Comparison of ENCODE assay signal across 26 cellular contexts in genomic region chr4:122920473-122920872, GRCh38. TPM values are rescaled to one million over a fixed set of nuclear protein-coding genes. Genes with fewer than 3 reads are reported as not detected.
DNase-seq lines count a peak whose midpoint lies in the region; ATAC-seq, FAIRE-seq and TF ChIP-seq lines count a peak whose summit lies in the region.
"Had no signal": no experiment of that assay in that cellular context is flagged by ENCODE, and none has a peak within 500 bp of the region (broad histone marks: within the 10 kb centered on the region; RNA-seq: fewer than 3 reads in every experiment).

No MANE protein-coding gene starts in this region.

- H2AFZ ChIP-seq in HepG2 (ENCODE audit: low read length) (no peak overlapping the region), Karpas-422 (ENCODE audit: low read length) (no peak overlapping the region)

- TF ChIP-seq EP300 in HepG2 (IDR thresholded peaks at IDR 0.05; ENCODE audit: low read depth in 2 of 2, low read length in 2 of 2) (no peak), HepG2 (CRISPR knock-in tag; IDR thresholded peaks at IDR 0.05; ENCODE audit: borderline replicate concordance) (no peak)

- H3K9me3 ChIP-seq in HepG2 (ENCODE audit: low read length) (no peaks in the 10 kb centered on the region), right lobe of liver (no peaks in the 10 kb centered on the region), Karpas-422 (ENCODE audit: low read length) (no peaks in the 10 kb centered on the region)
- H3K9me3 ChIP-seq: BLaER1, Caco-2, transverse colon had no signal

- no peaks in the 10 kb centered on the region for H4K20me1 ChIP-seq in HepG2 (ENCODE audit: insufficient read depth, low read length)
- H4K20me1 ChIP-seq in Karpas-422 (ENCODE audit: insufficient read depth, low read depth, low read length) = no peaks in the 10 kb centered on the region

- no peak for TF ChIP-seq RAD21 in HepG2 (CRISPR knock-in tag; IDR thresholded peaks at IDR 0.05)

- ATAC-seq in HepG2 (no peak), right lobe of liver (no peak)
- ATAC-seq: activated naive CD8-positive, alpha-beta T cell treated with anti-CD3 and anti-CD28 coated beads, Interleukin-2, amount 50 U/mL, for 24 hours; esophagus mucosa; left ventricle myocardium superior; Right ventricle myocardium inferior; stimulated activated memory B cell treated with anti-CD40 and anti-IgM and Interleukin-4, amounts not matched to agents 10 μg/mL and 1 μg/mL and 100 μg/mL, for 72 hours had no signal

- H3K9ac ChIP-seq in HepG2 (ENCODE audit: insufficient read depth, low read depth, low read length) (no peak overlapping the region), Karpas-422 (ENCODE audit: low read length) (no peak overlapping the region)
- H3K9ac ChIP-seq: BLaER1 had no signal

- H3K36me3 Mint-ChIP-seq in brain (no peaks in the 10 kb centered on the region), progenitor cell of endocrine pancreas (ENCODE audit: insufficient read depth) (no peaks in the 10 kb centered on the region)

- TF ChIP-seq POLR2A in HepG2 (IDR thresholded peaks at IDR 0.05; ENCODE audit: insufficient read depth in 1 of 2, low read depth in 2 of 2, low read length in 2 of 2) = no peak
- no peak for TF ChIP-seq POLR2A in right lobe of liver (IDR thresholded peaks at IDR 0.05)

- H3K4me3 ChIP-seq in HepG2 (replicated peaks in 1 of 3; ENCODE audit: insufficient read depth in 1 of 3, low read depth in 2 of 3, low read length in 3 of 3) (no peak overlapping the region), right lobe of liver (peak overlapping the region in 1 of 3 donors; percentile 85), Karpas-422 (ENCODE audit: low read length) (no peak overlapping the region)
- H3K4me3 ChIP-seq: BLaER1, transverse colon had no signal

- H3K4me2 ChIP-seq in HepG2 (ENCODE audit: low read depth, low read length) (peak overlapping the region; percentile 78; the same call in 1 of the 2 replicates), Karpas-422 (ENCODE audit: low read depth, low read length, poor library complexity, severe bottlenecking) (peak overlapping the region; percentile 95)

- H3K27ac ChIP-seq in HepG2 (ENCODE audit: extremely low read length, insufficient read depth, low read length) (no peak overlapping the region), right lobe of liver (peak overlapping the region in 1 of 3 donors; percentile 70), Karpas-422 (ENCODE audit: low read length) (no peak overlapping the region), RWPE1 (no peak overlapping the region)
- H3K27ac ChIP-seq: BLaER1, transverse colon had no signal

- H3K27ac Mint-ChIP-seq in brain (peak overlapping the region in 2 of 5 experiments; percentile 52 to 55), progenitor cell of endocrine pancreas (no peak overlapping the region)
- H3K27ac Mint-ChIP-seq: activated naive CD8-positive, alpha-beta T cell treated with anti-CD3 and anti-CD28 coated beads, Interleukin-2, amount 50 U/mL, for 24 hours; stimulated activated memory B cell treated with anti-CD40 and anti-IgM and Interleukin-4, amounts not matched to agents 10 μg/mL and 1 μg/mL and 100 μg/mL, for 72 hours; T-helper 2 cell treated with Interferon-gamma antibody and Interleukin-4, amounts not matched to agents 5 μg/mL and 100 μg/mL, for 36 hours had no signal

- H3K4me1 ChIP-seq in HepG2 (ENCODE audit: insufficient read depth, low read length) (peaks cover 27% of the 10 kb centered on the region), right lobe of liver (peaks cover 0 to 21% (median 4%) of the 10 kb centered on the region in 4 donors), Karpas-422 (ENCODE audit: low read length) (peaks cover 25% of the 10 kb centered on the region)
- H3K4me1 ChIP-seq: Caco-2 had no signal

- POLR2A ChIA-PET in HepG2 (lab: Yijun Ruan, JAX) = no interaction called here
- POLR2A ChIA-PET in RWPE1 (lab: Yijun Ruan, JAX; ENCODE audit: low non-redundant PET) = no interaction called here

- H3K27me3 ChIP-seq in HepG2 (ENCODE audit: control insufficient read depth in 1 of 2, insufficient read depth in 2 of 2, low read length in 2 of 2) = no peaks in the 10 kb centered on the region; a peak in 1 of 5 replicates
- H3K27me3 ChIP-seq in right lobe of liver = no peaks in the 10 kb centered on the region
- no peaks in the 10 kb centered on the region for H3K27me3 ChIP-seq in Karpas-422 (ENCODE audit: low read length)
- H3K27me3 ChIP-seq: BLaER1, transverse colon had no signal

- no peak for FAIRE-seq in HepG2 (lab: Jason Lieb, UNC)
- FAIRE-seq: G401.6, keratinocyte had no signal

- H3K4me3 Mint-ChIP-seq in brain (peak overlapping the region in 4 of 5 experiments; percentile 68 to 83 (median 78)), progenitor cell of endocrine pancreas (ENCODE audit: low read depth) (peak overlapping the region; percentile 56)
- H3K4me3 Mint-ChIP-seq: stimulated activated memory B cell treated with anti-CD40 and anti-IgM and Interleukin-4, amounts not matched to agents 10 μg/mL and 1 μg/mL and 100 μg/mL, for 72 hours had no signal

- H3K9me2 ChIP-seq in Karpas-422 (replicated peaks; ENCODE audit: insufficient read depth, low read length) = no peaks in the 10 kb centered on the region

- H3K36me3 ChIP-seq in HepG2 (replicated peaks in 1 of 2; ENCODE audit: control insufficient read depth in 1 of 2, insufficient read depth in 2 of 2, low read length in 2 of 2) (no peaks in the 10 kb centered on the region), right lobe of liver (peaks cover 0 to 6% (median 0%) of the 10 kb centered on the region in 4 donors), Karpas-422 (ENCODE audit: insufficient read depth, low read length) (no peaks in the 10 kb centered on the region)
- H3K36me3 ChIP-seq: BLaER1, transverse colon had no signal

- no peak for DNase-seq in HepG2 (ENCODE audit: low spot score)
- DNase-seq in right lobe of liver = no peak
- DNase-seq in Karpas-422 = no peak
- no peak for DNase-seq in progenitor cell of endocrine pancreas (ENCODE audit: low spot score, unreplicated experiment)
- no peak for DNase-seq in stimulated activated CD4-positive, alpha-beta T cell treated with anti-CD3 and anti-CD28 coated beads, Interleukin-15, amount 100 ng/mL, for 24 hours
- no peak for DNase-seq in RWPE1 (ENCODE audit: low spot score)
- no peak for DNase-seq in NCI-H774 (lab: John Stamatoyannopoulos, UW)
- DNase-seq: activated gamma-delta T cell treated with Interleukin-2 at 50 U/mL for 16 hours; activated naive CD8-positive, alpha-beta T cell treated with anti-CD3 and anti-CD28 coated beads, Interleukin-2, amount 50 U/mL, for 24 hours; Caco-2; central memory CD4-positive, alpha-beta T cell; glutamatergic neuron; HCEC 1CT; left ventricle myocardium superior; NCI-H1092 treated with DMSO at 0.1 percent for 48 hours; NCI-H1694 treated with DMSO at 0.1 percent for 48 hours; NCI-H510A treated with DMSO at 0.1 percent for 48 hours; transverse colon had no signal

- no TSS peak for BruUV-seq in HepG2 (replicated peaks; lab: Mats Ljungman, UMichigan)

- CTCF ChIA-PET in HepG2 (lab: Yijun Ruan, JAX; ENCODE audit: low intra/inter-chr PET ratio, low total read pairs) (no interaction called here), RWPE1 (lab: Yijun Ruan, JAX) (interaction anchor here (2.6 kb wide), 1 partner anchor 162 kb away, joined by 11 read pairs; no protein-coding TSS in a partner anchor)

- 82% methylated on average over 5 of the region's 5 CpGs for WGBS in HepG2 (ENCODE audit: low lambda C conversion rate)
- 36% methylated on average over 5 of the region's 5 CpGs for WGBS in right lobe of liver (ENCODE audit: insufficient coverage, low coverage, low lambda C conversion rate, missing lambda C conversion rate)

- no peaks in the 10 kb centered on the region for H3K9me3 Mint-ChIP-seq in brain
- H3K9me3 Mint-ChIP-seq in progenitor cell of endocrine pancreas (ENCODE audit: low read depth) = no peaks in the 10 kb centered on the region
- H3K9me3 Mint-ChIP-seq: activated naive CD8-positive, alpha-beta T cell treated with anti-CD3 and anti-CD28 coated beads, Interleukin-2, amount 50 U/mL, for 24 hours; stimulated activated memory B cell treated with anti-CD40 and anti-IgM and Interleukin-4, amounts not matched to agents 10 μg/mL and 1 μg/mL and 100 μg/mL, for 72 hours; T-helper 2 cell treated with Interferon-gamma antibody and Interleukin-4, amounts not matched to agents 5 μg/mL and 100 μg/mL, for 36 hours had no signal

- H3K27me3 Mint-ChIP-seq in brain = peaks cover 4% of the 10 kb centered on the region
- no peaks in the 10 kb centered on the region for H3K27me3 Mint-ChIP-seq in progenitor cell of endocrine pancreas
- H3K27me3 Mint-ChIP-seq: activated naive CD8-positive, alpha-beta T cell treated with anti-CD3 and anti-CD28 coated beads, Interleukin-2, amount 50 U/mL, for 24 hours; stimulated activated memory B cell treated with anti-CD40 and anti-IgM and Interleukin-4, amounts not matched to agents 10 μg/mL and 1 μg/mL and 100 μg/mL, for 72 hours had no signal

- H3K79me2 ChIP-seq in HepG2 (ENCODE audit: insufficient read depth, low read length) (peaks cover 24% of the 10 kb centered on the region), Karpas-422 (ENCODE audit: low read length) (peaks cover 42% of the 10 kb centered on the region)

- in situ Hi-C loops in HepG2 (cut with HindIII; ENCODE audit: extremely low pct_ligation_motif_present, low pct_unique_long_range_greater_than_20kb) = loop anchor here (5.0 kb wide), 1 partner anchor 163 kb away; no protein-coding TSS in a partner anchor

- H3K4me1 Mint-ChIP-seq in brain (peaks cover 10% of the 10 kb centered on the region), progenitor cell of endocrine pancreas (ENCODE audit: low read depth) (peaks cover 10% of the 10 kb centered on the region)
- H3K4me1 Mint-ChIP-seq: stimulated activated memory B cell treated with anti-CD40 and anti-IgM and Interleukin-4, amounts not matched to agents 10 μg/mL and 1 μg/mL and 100 μg/mL, for 72 hours had no signal

- intact Hi-C loops in HepG2 (cut with micrococcal nuclease; ENCODE audit: unreplicated experiment) = loop anchor here (5.0 to 10.0 kb wide), 4 partner anchors 177 to 1344 kb away; partner anchors contain the start of gene CCNA2
- intact Hi-C loops in right lobe of liver (cut with DNase I) = loop anchor here in 1 of 2 donors (10.0 kb wide), 1 partner anchor 166 kb away; no protein-coding TSS in a partner anchor

- TF ChIP-seq CTCF in HepG2 (CRISPR knock-in tag; IDR thresholded peaks at IDR 0.05) (no peak), right lobe of liver (IDR thresholded peaks at IDR 0.05) (no peak), brain (conservative IDR thresholded peaks at IDR 0.05) (no peak), progenitor cell of endocrine pancreas (IDR thresholded peaks at IDR 0.05; ENCODE audit: unreplicated experiment) (no peak), RWPE1 (conservative IDR thresholded peaks at IDR 0.05; ENCODE audit: low read depth) (no peak)

RNA-seq across cellular contexts. Expression of gene NUDT6, which starts 1.9 kb away (rescaled TPM):
- total RNA-seq in HepG2 (2016; rRNA removed; fragmentation: Illumina TruSeq; extraction: Trizol) (8.3 and 10.6 TPM in 2 replicates), right lobe of liver (10 to 100 TPM in 5 of 6 experiments, 1 to 10 TPM in 1; 8.0 to 20.5 (median 17.1) TPM), progenitor cell of endocrine pancreas (6.3 and 8.6 TPM in 2 replicates)
- total RNA-seq in HepG2 (2016; cell fraction: cytosol; rRNA removed; fragmentation: Illumina TruSeq; extraction: Trizol; ENCODE audit: low read depth) = 2.7 and 3.7 TPM in 2 replicates
- total RNA-seq in HepG2 (2016; cell fraction: insoluble cytoplasmic fraction; rRNA removed; fragmentation: Illumina TruSeq; extraction: Trizol) = 9.4 and 10.9 TPM in 2 replicates
- total RNA-seq in HepG2 (2016; cell fraction: membrane; rRNA removed; fragmentation: Illumina TruSeq; extraction: Trizol) = 3.9 and 5.7 TPM in 2 replicates
- 6.4 and 8.3 TPM in 2 replicates for total RNA-seq in HepG2 (2016; cell fraction: nucleus; rRNA removed; fragmentation: Illumina TruSeq; extraction: Trizol)
- polyA plus RNA-seq in HepG2 (2011; rRNA removed) (4.5 and 4.8 TPM in 2 replicates), brain (ENCODE audit: insufficient read depth, low read depth, low replicate concordance) (2.8 TPM)
- 3.8 and 3.9 TPM in 2 replicates for polyA plus RNA-seq in HepG2 (2011; cell fraction: cytosol; rRNA removed)
- 2.5 and 3.9 TPM in 2 replicates for polyA plus RNA-seq in HepG2 (2011; cell fraction: nucleus; rRNA removed)
- polyA plus RNA-seq in HepG2 (2012) = 4.0 and 5.9 TPM in 2 replicates
- 1.6 and 2.1 TPM in 2 replicates for polyA plus RNA-seq in HepG2 (2016; cell fraction: cytosol; fragmentation: Illumina TruSeq; extraction: Trizol; ENCODE audit: low read depth)
- 13.8 and 15.6 TPM in 2 replicates for polyA plus RNA-seq in HepG2 (2016; cell fraction: insoluble cytoplasmic fraction; fragmentation: Illumina TruSeq; extraction: Trizol; ENCODE audit: low read depth)
- 2.3 and 3.2 TPM in 2 replicates for polyA plus RNA-seq in HepG2 (2016; cell fraction: membrane; fragmentation: Illumina TruSeq; extraction: Trizol; ENCODE audit: low read depth)
- polyA plus RNA-seq in HepG2 (2016; cell fraction: nucleus; fragmentation: Illumina TruSeq; extraction: Trizol; ENCODE audit: insufficient read depth, low read depth) = 9.6 and 10.3 TPM in 2 replicates
- polyA minus RNA-seq in HepG2 (2011; rRNA and poly(A)+ RNA removed; ENCODE audit: low replicate concordance) = 3.1 and 3.8 TPM in 2 replicates
- polyA minus RNA-seq in HepG2 (2011; cell fraction: cytosol; rRNA and poly(A)+ RNA removed) = 1.4 and 1.6 TPM in 2 replicates
- 9.7 TPM in 2 replicates for polyA minus RNA-seq in HepG2 (2011; cell fraction: nucleus; rRNA and poly(A)+ RNA removed)
- total RNA-seq in Karpas-422 (2014; rRNA removed; shearing (Covaris generic); ENCODE audit: low replicate concordance) = 17.7 and 18.6 TPM in 2 replicates
